32 cellular contexts compared by ENCODE assay signal in genomic region chr2:78115291-78115690, GRCh38.
"Had no signal": no experiment of that assay in that cellular context is flagged by ENCODE, and none has a peak within 500 bp of the region (broad histone marks: within the 10 kb centered on the region; RNA-seq: fewer than 3 reads in every experiment).

No MANE protein-coding gene starts in this region.

- H3K4me3 ChIP-seq: ascending aorta, breast epithelium, cardiac muscle cell, colonic mucosa, esophagus squamous epithelium, gastroesophageal sphincter, heart right ventricle had no signal

- H3K36me3 ChIP-seq: ascending aorta, breast epithelium, cardiac muscle cell, colonic mucosa, esophagus squamous epithelium, gastroesophageal sphincter, heart right ventricle, WERI-Rb-1 had no signal

- H3K9me3 ChIP-seq: ascending aorta, breast epithelium, colonic mucosa, gastroesophageal sphincter had no signal

- H3K4me1 ChIP-seq: ascending aorta, breast epithelium, colonic mucosa, esophagus squamous epithelium, gastroesophageal sphincter, heart right ventricle had no signal

- FAIRE-seq: endometrium, endothelial cell of umbilical vein had no signal

- H3K27ac ChIP-seq: ascending aorta, breast epithelium, cardiac muscle cell, colonic mucosa, epithelial cell of prostate, esophagus squamous epithelium, gastroesophageal sphincter, heart right ventricle, WERI-Rb-1 had no signal

- ATAC-seq: activated CD4-positive, alpha-beta T cell treated with anti-CD3 and anti-CD28 coated beads for 36 hours; activated CD8-positive, alpha-beta memory T cell treated with anti-CD3 and anti-CD28 coated beads, Interleukin-2, amount 10 ng/mL, durations not matched to agents 7 days and 5 days; activated CD8-positive, alpha-beta T cell treated with anti-CD3 and anti-CD28 coated beads, Interleukin-2, amount 10 ng/mL, durations not matched to agents 7 days and 5 days; activated naive CD4-positive, alpha-beta T cell treated with anti-CD3 and anti-CD28 coated beads, Interleukin-2, amount 50 U/mL, for 72 hours; gastroesophageal sphincter; heart right ventricle; T-helper 17 cell had no signal

- H3K27me3 ChIP-seq: ascending aorta, breast epithelium, cardiac muscle cell, colonic mucosa, esophagus squamous epithelium, gastroesophageal sphincter, heart right ventricle had no signal

- DNase-seq: activated B cell treated with CpG ODN at 0.5 μM for 24 hours; activated CD4-positive, alpha-beta memory T cell treated with anti-CD3 and anti-CD28 coated beads for 36 hours; activated CD4-positive, alpha-beta T cell treated with anti-CD3 and anti-CD28 coated beads for 36 hours; activated CD4-positive, alpha-beta T cell treated with anti-CD3 and anti-CD28 coated beads, Interleukin-2, amount 10 ng/mL, durations not matched to agents 24 days and 14 days; activated CD4-positive, CD25-positive, alpha-beta regulatory T cell treated with anti-CD3 and anti-CD28 coated beads, Interleukin-2, amount 50 U/mL, for 72 hours; activated CD8-positive, alpha-beta memory T cell treated with anti-CD3 and anti-CD28 coated beads, Interleukin-2, amount 10 ng/mL, durations not matched to agents 7 days and 5 days; activated CD8-positive, alpha-beta memory T cell treated with anti-CD3 and anti-CD28 coated beads, Interleukin-2, amount 50 U/mL, for 4 hours; activated CD8-positive, alpha-beta T cell treated with anti-CD3 and anti-CD28 coated beads, Interleukin-2, amount 10 ng/mL, durations not matched to agents 7 days and 5 days; activated gamma-delta T cell; activated naive CD4-positive, alpha-beta T cell; activated naive CD4-positive, alpha-beta T cell treated with anti-CD3 and anti-CD28 coated beads, Interleukin-2, amount 10 ng/mL, durations not matched to agents 7 days and 5 days; activated naive CD8-positive, alpha-beta T cell treated with anti-CD3 and anti-CD28 coated beads, Interleukin-2, amount 10 ng/mL, durations not matched to agents 7 days and 5 days; activated T-cell treated with anti-CD3 and anti-CD28 coated beads, Interleukin-2, amount 50 U/mL, for 1 hour; activated T-cell treated with anti-CD3 and anti-CD28 coated beads, Interleukin-2, amount 50 U/mL, for 48 hours; central memory CD4-positive, alpha-beta T cell; cerebellar nuclear complex; colonic mucosa; effector CD8-positive, alpha-beta T cell; esophagus squamous epithelium; foreskin melanocyte; heart right ventricle; T-helper 17 cell; T1000; WERI-Rb-1 had no signal
